ENCODE assay signal across 8 cellular contexts in genomic region chr15:101201411-101202174, GRCh38. TPM values are rescaled to one million over a fixed set of nuclear protein-coding genes. Genes with fewer than 3 reads are reported as not detected.
A peak's percentile ranks its signal among the peaks of the same experiment; 100 is the strongest.
DNase-seq lines count a peak whose midpoint lies in the region; ATAC-seq lines count a peak whose summit lies in the region.

No MANE protein-coding gene starts in this region.

- no peaks in the 10 kb centered on the region for H3K27me3 Mint-ChIP-seq in activated naive CD4-positive, alpha-beta T cell treated with anti-CD3 and anti-CD28 coated beads, Interleukin-2, amount 10 ng/mL, durations not matched to agents 7 days and 5 days

- no peak overlapping the region for H3K4me3 Mint-ChIP-seq in activated naive CD4-positive, alpha-beta T cell treated with anti-CD3 and anti-CD28 coated beads, Interleukin-2, amount 10 ng/mL, durations not matched to agents 7 days and 5 days

- peak overlapping the region; percentile 96 for H3K27ac Mint-ChIP-seq in activated naive CD4-positive, alpha-beta T cell treated with anti-CD3 and anti-CD28 coated beads, Interleukin-2, amount 10 ng/mL, durations not matched to agents 7 days and 5 days

- no peaks in the 10 kb centered on the region for H3K9me3 Mint-ChIP-seq in activated naive CD4-positive, alpha-beta T cell treated with anti-CD3 and anti-CD28 coated beads, Interleukin-2, amount 10 ng/mL, durations not matched to agents 7 days and 5 days

- peak overlapping the region; percentile 92 for H3K27ac ChIP-seq in mesodermal cell (ENCODE audit: low read depth, low read length, severe bottlenecking)

- peaks cover 91% of the 10 kb centered on the region for H3K4me1 Mint-ChIP-seq in activated naive CD4-positive, alpha-beta T cell treated with anti-CD3 and anti-CD28 coated beads, Interleukin-2, amount 10 ng/mL, durations not matched to agents 7 days and 5 days

- H3K36me3 Mint-ChIP-seq in activated naive CD4-positive, alpha-beta T cell treated with anti-CD3 and anti-CD28 coated beads, Interleukin-2, amount 10 ng/mL, durations not matched to agents 7 days and 5 days: peaks cover 18% of the 10 kb centered on the region

- CTCF ChIA-PET in activated naive CD4-positive, alpha-beta T cell treated with anti-CD3 and anti-CD28 coated beads, Interleukin-2, amount 10 ng/mL, durations not matched to agents 7 days and 5 days (lab: Charles Lee): interaction anchor here (1.0 kb wide), 1 partner anchor 53 kb away, joined by 4 read pairs; no protein-coding TSS in a partner anchor

- H3K9me3 ChIP-seq in mesodermal cell (ENCODE audit: control insufficient read depth, low read length): no peaks in the 10 kb centered on the region

- no peak overlapping the region for H3K4me3 ChIP-seq in mesodermal cell (ENCODE audit: extremely low read depth, insufficient read depth, low read length, poor library complexity, severe bottlenecking)

- peaks cover 4% of the 10 kb centered on the region for H3K36me3 ChIP-seq in mesodermal cell (ENCODE audit: control insufficient read depth, insufficient read depth, low read length)

- WGBS in mesodermal cell (ENCODE audit: insufficient coverage in 2 of 2), 2 experiments: 8 to 14% methylated on average over 4 to 5 of the region's 5 CpGs

- peaks cover 53% of the 10 kb centered on the region for H3K4me1 ChIP-seq in mesodermal cell (ENCODE audit: control insufficient read depth, insufficient read depth, low read length, poor library complexity, severe bottlenecking)

- DNase-seq in activated naive CD4-positive, alpha-beta T cell treated with anti-CD3 and anti-CD28 coated beads, Interleukin-2, amount 10 ng/mL, durations not matched to agents 7 days and 5 days: peak; percentile 37
- DNase-seq in activated naive CD4-positive, alpha-beta T cell treated with Interleukin-2 at 50 U/mL for 16 hours: no peak
- DNase-seq in SW480 (ENCODE audit: low spot score) (peak; percentile 14), epidermal melanocyte (ENCODE audit: insufficient read length, low spot score) (peak; percentile 55), ureter (ENCODE audit: low spot score) (peak; percentile 91)

- ATAC-seq in GM19035 (IDR thresholded peaks at IDR 0.05; ENCODE audit: unreplicated experiment) (no peak), HG03025 (IDR thresholded peaks at IDR 0.05; ENCODE audit: low FRiP score, unreplicated experiment) (no peak)

RNA-seq across cellular contexts. Expression of gene CHSY1, which starts 50.3 kb away (rescaled TPM):
- 44.2 TPM for polyA plus RNA-seq in mesodermal cell (2013, experiment 1 of 2)
- 41.0 TPM for polyA plus RNA-seq in mesodermal cell (2013, experiment 2 of 2)
- 47.0 TPM for total RNA-seq in ureter
